Comparison of ENCODE assay signal across 8 cellular contexts in genomic region chr1:227353186-227353585, GRCh38. TPM values are rescaled to one million over a fixed set of nuclear protein-coding genes. Genes with fewer than 3 reads are reported as not detected.
"Had no signal": no experiment of that assay in that cellular context is flagged by ENCODE, and none has a peak within 500 bp of the region (broad histone marks: within the 10 kb centered on the region; RNA-seq: fewer than 3 reads in every experiment).

No MANE protein-coding gene starts in this region.

- H3K9ac ChIP-seq: GM23248 had no signal

- ATAC-seq: HCT116, HepG2 had no signal

- H2AFZ ChIP-seq: GM23248 had no signal

- FAIRE-seq: HepG2 had no signal

- H3K9me3 ChIP-seq: HAP-1 had no signal

- H3K36me3 ChIP-seq: HAP-1 had no signal

- DNase-seq: GM23248, H7, KG1 had no signal

- H3K27ac ChIP-seq: GM23248, HL-60 had no signal

- H3K4me3 ChIP-seq: GM23248, HAP-1 had no signal

RNA-seq across cellular contexts. Expression of gene CDC42BPA, which starts 34.9 kb away (rescaled TPM):
- polyA plus RNA-seq: IgD-negative memory B cell had no signal
